18 cellular contexts compared by ENCODE assay signal in the genomic region with DNA sequence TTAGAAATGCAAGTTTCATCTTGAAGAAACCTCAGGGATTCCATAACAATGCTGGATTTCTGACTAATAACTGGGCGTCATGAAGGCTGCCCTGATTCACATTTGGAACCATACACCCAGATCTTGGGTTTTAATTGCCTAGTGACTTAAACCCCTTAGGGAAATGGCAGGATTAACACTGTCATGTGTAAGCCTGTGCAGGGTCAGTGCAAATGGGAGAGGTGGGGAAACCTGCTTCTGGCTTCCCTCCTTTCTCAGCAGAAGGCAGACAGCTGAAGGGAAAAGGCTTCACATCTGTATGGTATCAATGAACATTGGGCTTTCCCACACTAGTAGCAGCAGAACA.
"Had no signal": no experiment of that assay in that cellular context is flagged by ENCODE, and none has a peak within 500 bp of the region (broad histone marks: within the 10 kb centered on the region; RNA-seq: fewer than 3 reads in every experiment).

No MANE protein-coding gene starts in this region.

- H3K27ac ChIP-seq: colonic mucosa, stomach, testis, upper lobe of right lung had no signal

- ATAC-seq: activated CD8-positive, alpha-beta T cell treated with anti-CD3 and anti-CD28 coated beads, Interleukin-2, amount 10 ng/mL, durations not matched to agents 7 days and 5 days; activated naive CD4-positive, alpha-beta T cell treated with anti-CD3 and anti-CD28 coated beads, Interleukin-2, amount 50 U/mL, for 72 hours; natural killer cell treated with Interleukin-12 subunit alpha and Interleukin-12 subunit beta and Interleukin-15 and Interleukin-18, amount 100 ng/mL, for 72 hours; right cardiac atrium; upper lobe of right lung had no signal

- H3K4me1 ChIP-seq: colonic mucosa, stomach, testis, upper lobe of right lung had no signal

- DNase-seq: activated CD4-positive, alpha-beta T cell treated with anti-CD3 and anti-CD28 coated beads for 48 hours; activated CD8-positive, alpha-beta memory T cell treated with anti-CD3 and anti-CD28 coated beads, Interleukin-2, amount 50 U/mL, for 4 hours; activated CD8-positive, alpha-beta T cell treated with anti-CD3 and anti-CD28 coated beads, Interleukin-2, amount 10 ng/mL, durations not matched to agents 7 days and 5 days; activated gamma-delta T cell; activated T-cell treated with anti-CD3 and anti-CD28 coated beads, Interleukin-2, amount 50 U/mL, for 48 hours; amniotic stem cell; caudate nucleus; colonic mucosa; effector CD4-positive, alpha-beta T cell; foreskin melanocyte; immature natural killer cell; nucleus accumbens; stomach; testis; upper lobe of right lung had no signal

- H3K27me3 ChIP-seq: colonic mucosa, stomach, testis, upper lobe of right lung had no signal

- H3K4me3 ChIP-seq: colonic mucosa, stomach, testis, upper lobe of right lung had no signal

- H3K36me3 ChIP-seq: colonic mucosa, stomach, upper lobe of right lung had no signal

- H3K9me3 ChIP-seq: colonic mucosa, testis, upper lobe of right lung had no signal
